18 cellular contexts compared by ENCODE assay signal in the genomic region with DNA sequence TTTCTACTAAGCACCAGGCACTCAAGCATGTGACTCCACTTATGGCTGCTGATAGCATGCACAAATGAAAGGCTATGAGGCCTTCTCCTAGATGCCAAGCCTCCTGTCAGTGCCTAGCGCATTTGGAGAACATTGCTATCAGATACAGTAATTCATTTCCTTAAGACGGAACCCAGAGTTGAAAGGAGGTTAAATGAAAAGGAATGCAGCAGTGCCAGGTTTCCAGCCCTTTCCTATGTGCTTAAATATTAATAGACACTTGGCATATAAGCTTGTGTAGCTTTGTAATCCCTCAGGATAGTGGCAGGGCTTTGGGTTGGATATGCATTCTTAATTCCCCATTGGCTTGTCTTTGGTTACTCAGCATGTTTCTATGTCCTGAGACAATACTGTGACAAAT.
DNase-seq lines count a peak whose midpoint lies in the region; ATAC-seq and TF ChIP-seq lines count a peak whose summit lies in the region.
"Had no signal": no experiment of that assay in that cellular context is flagged by ENCODE, and none has a peak within 500 bp of the region (broad histone marks: within the 10 kb centered on the region; RNA-seq: fewer than 3 reads in every experiment).

No MANE protein-coding gene starts in this region.

- peaks cover 3 to 28% of the 10 kb centered on the region in 2 experiments for H3K4me1 ChIP-seq in SK-N-SH (ENCODE audit: control insufficient read depth in 1 of 2, insufficient read depth in 2 of 2, low read depth in 1 of 2, low read length in 1 of 2)

- no peaks in the 10 kb centered on the region for H3K9me3 ChIP-seq in SK-N-SH

- peak; percentile 38; the same call in 2 of the 3 replicates for ATAC-seq in SK-N-SH treated with all-trans-retinoic acid at 6 μM for 48 hours
- ATAC-seq in GM19455 (IDR thresholded peaks at IDR 0.05; ENCODE audit: unreplicated experiment) = no peak
- ATAC-seq: activated CD8-positive, alpha-beta memory T cell treated with anti-CD3 and anti-CD28 coated beads, Interleukin-2, amount 10 ng/mL, durations not matched to agents 7 days and 5 days; CD8-positive, alpha-beta T cell had no signal

- CTCF ChIA-PET in SK-N-SH (lab: Yijun Ruan, JAX) = no interaction called here

- no peaks in the 10 kb centered on the region for H3K79me2 ChIP-seq in SK-N-SH (ENCODE audit: insufficient read depth)

- WGBS in SK-N-SH (ENCODE audit: low lambda C conversion rate) = 89% methylated on average over 2 of the region's 2 CpGs

- TF ChIP-seq RAD21 in SK-N-SH (IDR thresholded peaks at IDR 0.05; ENCODE audit: low read length) = no peak

- DNase-seq in SK-N-SH (no peak), glomerular visceral epithelial cell (ENCODE audit: extremely low spot score) (peak; percentile 44), mucosa of gallbladder (ENCODE audit: low spot score) (peak; percentile 64), NCI-H2227 treated with DMSO at 0.1 percent for 48 hours (lab: John Stamatoyannopoulos, UW) (no peak), T-helper 9 cell (no peak), ureter (ENCODE audit: low spot score) (no peak)
- DNase-seq: activated B cell treated with CpG ODN at 0.5 μM for 24 hours; activated CD8-positive, alpha-beta memory T cell treated with anti-CD3 and anti-CD28 coated beads, Interleukin-2, amount 10 ng/mL, durations not matched to agents 7 days and 5 days; activated naive CD4-positive, alpha-beta T cell treated with Interleukin-2 at 50 U/mL for 16 hours; CD8-positive, alpha-beta T cell; effector CD4-positive, alpha-beta T cell; foreskin fibroblast; H9; NCI-H1092; stimulated activated naive CD4-positive, alpha-beta T cell had no signal

- no peaks in the 10 kb centered on the region for H3K27me3 ChIP-seq in SK-N-SH (ENCODE audit: insufficient read depth)

- no peaks in the 10 kb centered on the region for H3K9me2 ChIP-seq in SK-N-SH

- TF ChIP-seq CTCF in SK-N-SH (IDR thresholded peaks at IDR 0.05) = no peak

- no peaks in the 10 kb centered on the region for H3K36me3 ChIP-seq in SK-N-SH (replicated peaks in 1 of 2; ENCODE audit: control insufficient read depth in 1 of 2, insufficient read depth in 2 of 2, low read length in 1 of 2)

- no peak overlapping the region for H3K4me2 ChIP-seq in SK-N-SH
- H3K4me2 ChIP-seq: smooth muscle cell had no signal

- no peak for TF ChIP-seq EP300 in SK-N-SH (IDR thresholded peaks at IDR 0.05; ENCODE audit: borderline replicate concordance in 1 of 2, low read depth in 1 of 2, low read length in 1 of 2)

- H3F3A ChIP-seq in SK-N-SH (replicated peaks; ENCODE audit: insufficient read depth) = peaks cover 14% of the 10 kb centered on the region

- POLR2A ChIA-PET in SK-N-SH (lab: Yijun Ruan, JAX) = no interaction called here

- H4K20me1 ChIP-seq in SK-N-SH (ENCODE audit: insufficient read depth) = no peaks in the 10 kb centered on the region

- H2AFZ ChIP-seq in SK-N-SH (ENCODE audit: low read depth) = no peak overlapping the region

- no peak overlapping the region for H3K4me3 ChIP-seq in SK-N-SH (ENCODE audit: low read depth in 2 of 2, low read length in 1 of 2)
- H3K4me3 ChIP-seq: smooth muscle cell had no signal

- H3K9ac ChIP-seq in SK-N-SH = no peak overlapping the region

- peak overlapping the region in 1 of 2 experiments; percentile 18; a peak in 2 of 4 replicates for H3K27ac ChIP-seq in SK-N-SH (ENCODE audit: low read depth in 2 of 2, low read length in 1 of 2)

TF ChIP-seq in SK-N-SH treated with all-trans-retinoic acid at 6 μM for 48 hours, 23 proteins besides CTCF, POLR2A, EP300 and RAD21 (continues in another document):
- no peak for TF ChIP-seq ZNF70 (CRISPR knock-in tag; IDR thresholded peaks at IDR 0.05)
- no peak for TF ChIP-seq SNAI2 (CRISPR knock-in tag; IDR thresholded peaks at IDR 0.05)
- TF ChIP-seq PPARA (CRISPR knock-in tag; IDR thresholded peaks at IDR 0.05; ENCODE audit: borderline replicate concordance) = no peak
- TF ChIP-seq, protein P1, sequence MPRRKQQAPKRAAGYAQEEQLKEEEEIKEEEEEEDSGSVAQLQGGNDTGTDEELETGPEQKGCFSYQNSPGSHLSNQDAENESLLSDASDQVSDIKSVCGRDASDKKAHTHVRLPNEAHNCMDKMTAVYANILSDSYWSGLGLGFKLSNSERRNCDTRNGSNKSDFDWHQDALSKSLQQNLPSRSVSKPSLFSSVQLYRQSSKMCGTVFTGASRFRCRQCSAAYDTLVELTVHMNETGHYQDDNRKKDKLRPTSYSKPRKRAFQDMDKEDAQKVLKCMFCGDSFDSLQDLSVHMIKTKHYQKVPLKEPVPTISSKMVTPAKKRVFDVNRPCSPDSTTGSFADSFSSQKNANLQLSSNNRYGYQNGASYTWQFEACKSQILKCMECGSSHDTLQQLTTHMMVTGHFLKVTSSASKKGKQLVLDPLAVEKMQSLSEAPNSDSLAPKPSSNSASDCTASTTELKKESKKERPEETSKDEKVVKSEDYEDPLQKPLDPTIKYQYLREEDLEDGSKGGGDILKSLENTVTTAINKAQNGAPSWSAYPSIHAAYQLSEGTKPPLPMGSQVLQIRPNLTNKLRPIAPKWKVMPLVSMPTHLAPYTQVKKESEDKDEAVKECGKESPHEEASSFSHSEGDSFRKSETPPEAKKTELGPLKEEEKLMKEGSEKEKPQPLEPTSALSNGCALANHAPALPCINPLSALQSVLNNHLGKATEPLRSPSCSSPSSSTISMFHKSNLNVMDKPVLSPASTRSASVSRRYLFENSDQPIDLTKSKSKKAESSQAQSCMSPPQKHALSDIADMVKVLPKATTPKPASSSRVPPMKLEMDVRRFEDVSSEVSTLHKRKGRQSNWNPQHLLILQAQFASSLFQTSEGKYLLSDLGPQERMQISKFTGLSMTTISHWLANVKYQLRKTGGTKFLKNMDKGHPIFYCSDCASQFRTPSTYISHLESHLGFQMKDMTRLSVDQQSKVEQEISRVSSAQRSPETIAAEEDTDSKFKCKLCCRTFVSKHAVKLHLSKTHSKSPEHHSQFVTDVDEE (CRISPR knock-in tag; IDR thresholded peaks at IDR 0.05) = no peak
- TF ChIP-seq ESRRG (CRISPR knock-in tag; IDR thresholded peaks at IDR 0.05) = no peak
- no peak for TF ChIP-seq TCF4 (CRISPR knock-in tag; IDR thresholded peaks at IDR 0.05; ENCODE audit: borderline replicate concordance)
- TF ChIP-seq ZC3H10 (CRISPR knock-in tag; IDR thresholded peaks at IDR 0.05) = no peak
- TF ChIP-seq ARNTL (CRISPR knock-in tag; IDR thresholded peaks at IDR 0.05; ENCODE audit: borderline replicate concordance, low read depth) = no peak
- TF ChIP-seq ISL1 (CRISPR knock-in tag; IDR thresholded peaks at IDR 0.05) = no peak

TF ChIP-seq in SK-N-SH, 30 proteins besides CTCF, POLR2A, EP300 and RAD21:
- TF ChIP-seq NFIC (IDR thresholded peaks at IDR 0.05; ENCODE audit: borderline replicate concordance) (no peak), FOXM1 (IDR thresholded peaks at IDR 0.05; ENCODE audit: low read depth) (no peak), ELF1 (IDR thresholded peaks at IDR 0.05) (no peak), SIN3A (IDR thresholded peaks at IDR 0.05; ENCODE audit: borderline replicate concordance, low read depth, low read length) (no peak), YY1 (IDR thresholded peaks at IDR 0.05; ENCODE audit: low read depth) (no peak), NRF1 (IDR thresholded peaks at IDR 0.05; ENCODE audit: low read depth, low read length) (no peak), RXRA (IDR thresholded peaks at IDR 0.05; ENCODE audit: borderline replicate concordance, low read depth) (no peak), TCF12 (IDR thresholded peaks at IDR 0.05) (no peak), FOSL2 (IDR thresholded peaks at IDR 0.05; ENCODE audit: borderline replicate concordance, low read depth) (no peak)
- TF ChIP-seq, protein P2, sequence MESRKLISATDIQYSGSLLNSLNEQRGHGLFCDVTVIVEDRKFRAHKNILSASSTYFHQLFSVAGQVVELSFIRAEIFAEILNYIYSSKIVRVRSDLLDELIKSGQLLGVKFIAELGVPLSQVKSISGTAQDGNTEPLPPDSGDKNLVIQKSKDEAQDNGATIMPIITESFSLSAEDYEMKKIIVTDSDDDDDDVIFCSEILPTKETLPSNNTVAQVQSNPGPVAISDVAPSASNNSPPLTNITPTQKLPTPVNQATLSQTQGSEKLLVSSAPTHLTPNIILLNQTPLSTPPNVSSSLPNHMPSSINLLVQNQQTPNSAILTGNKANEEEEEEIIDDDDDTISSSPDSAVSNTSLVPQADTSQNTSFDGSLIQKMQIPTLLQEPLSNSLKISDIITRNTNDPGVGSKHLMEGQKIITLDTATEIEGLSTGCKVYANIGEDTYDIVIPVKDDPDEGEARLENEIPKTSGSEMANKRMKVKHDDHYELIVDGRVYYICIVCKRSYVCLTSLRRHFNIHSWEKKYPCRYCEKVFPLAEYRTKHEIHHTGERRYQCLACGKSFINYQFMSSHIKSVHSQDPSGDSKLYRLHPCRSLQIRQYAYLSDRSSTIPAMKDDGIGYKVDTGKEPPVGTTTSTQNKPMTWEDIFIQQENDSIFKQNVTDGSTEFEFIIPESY (IDR thresholded peaks at IDR 0.05; ENCODE audit: borderline replicate concordance, low read depth) = no peak
- TF ChIP-seq, protein P3, sequence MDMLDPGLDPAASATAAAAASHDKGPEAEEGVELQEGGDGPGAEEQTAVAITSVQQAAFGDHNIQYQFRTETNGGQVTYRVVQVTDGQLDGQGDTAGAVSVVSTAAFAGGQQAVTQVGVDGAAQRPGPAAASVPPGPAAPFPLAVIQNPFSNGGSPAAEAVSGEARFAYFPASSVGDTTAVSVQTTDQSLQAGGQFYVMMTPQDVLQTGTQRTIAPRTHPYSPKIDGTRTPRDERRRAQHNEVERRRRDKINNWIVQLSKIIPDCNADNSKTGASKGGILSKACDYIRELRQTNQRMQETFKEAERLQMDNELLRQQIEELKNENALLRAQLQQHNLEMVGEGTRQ (IDR thresholded peaks at IDR 0.05; ENCODE audit: borderline replicate concordance, low read depth, low read length) = no peak
- TF ChIP-seq, protein P4, sequence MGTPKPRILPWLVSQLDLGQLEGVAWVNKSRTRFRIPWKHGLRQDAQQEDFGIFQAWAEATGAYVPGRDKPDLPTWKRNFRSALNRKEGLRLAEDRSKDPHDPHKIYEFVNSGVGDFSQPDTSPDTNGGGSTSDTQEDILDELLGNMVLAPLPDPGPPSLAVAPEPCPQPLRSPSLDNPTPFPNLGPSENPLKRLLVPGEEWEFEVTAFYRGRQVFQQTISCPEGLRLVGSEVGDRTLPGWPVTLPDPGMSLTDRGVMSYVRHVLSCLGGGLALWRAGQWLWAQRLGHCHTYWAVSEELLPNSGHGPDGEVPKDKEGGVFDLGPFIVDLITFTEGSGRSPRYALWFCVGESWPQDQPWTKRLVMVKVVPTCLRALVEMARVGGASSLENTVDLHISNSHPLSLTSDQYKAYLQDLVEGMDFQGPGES (IDR thresholded peaks at IDR 0.05; ENCODE audit: low read depth, low read length) = no peak

Comparison
In these comparisons a context has a peak if more than half of its experiments do, and no peak if none do; other contexts are left out.
1. DNase-seq: peak in glomerular visceral epithelial cell (single experiment) and mucosa of gallbladder (single experiment); none in SK-N-SH (single experiment), NCI-H2227 treated with DMSO at 0.1 percent for 48 hours (single experiment), T-helper 9 cell (single experiment) and ureter (single experiment).